In genomic region chr11:124762624-124763155, GRCh38 we compare ENCODE assay signal across 7 cellular contexts. TPM values are rescaled to one million over a fixed set of nuclear protein-coding genes. Genes with fewer than 3 reads are reported as not detected.
DNase-seq lines count a peak whose midpoint lies in the region; ATAC-seq and TF ChIP-seq lines count a peak whose summit lies in the region.
"Had no signal": no experiment of that assay in that cellular context is flagged by ENCODE, and none has a peak within 500 bp of the region (broad histone marks: within the 10 kb centered on the region; RNA-seq: fewer than 3 reads in every experiment).

No MANE protein-coding gene starts in this region.

- H3K9me3 Mint-ChIP-seq in Caco-2 (ENCODE audit: unreplicated experiment) (no peaks in the 10 kb centered on the region), WTC11 (no peaks in the 10 kb centered on the region)

- POLR2A ChIA-PET in Caco-2 (lab: Charles Lee) (interaction anchor here (1.2 kb wide), 1 partner anchor 90 kb away, joined by 3 read pairs; no protein-coding TSS in a partner anchor), WTC11 (lab: Charles Lee) (interaction anchor here (0.8 to 1.0 kb wide), 2 partner anchors 90 to 106 kb away, joined by 3 read pairs; no protein-coding TSS in a partner anchor)

- ATAC-seq in WTC11 = no peak

- CTCF ChIA-PET in Caco-2 (lab: Charles Lee) = interaction anchor here (1.0 to 3.8 kb wide), 25 partner anchors 10 to 140 kb away, joined by 3 to 50 read pairs (median 6); partner anchors contain the start of genes NRGN, SIAE, SPA17 and VSIG2
- CTCF ChIA-PET in WTC11 (lab: Charles Lee) = interaction anchor here (0.6 to 5.6 kb wide), 29 partner anchors 11 to 184 kb away, joined by 3 to 61 read pairs (median 7); partner anchors contain the start of genes MSANTD2, NRGN, ROBO3 and SIAE

- no TSS peak for BruUV-seq in Caco-2 (replicated peaks; lab: Mats Ljungman, UMichigan)

- H3K4me3 ChIP-seq in Caco-2 (ENCODE audit: low read depth, low read length) = peak overlapping the region; percentile 52
- H3K4me3 ChIP-seq in HFF-Myc (replicated peaks; ENCODE audit: low read depth, low read length) = peak overlapping the region; percentile 35
- peak overlapping the region in 2 of 3 donors; percentile 60 to 68 for H3K4me3 ChIP-seq in liver (ENCODE audit: low read depth in 1 of 3, low read length in 3 of 3)

- H3K4me1 ChIP-seq in Caco-2 (peaks cover 24% of the 10 kb centered on the region), liver (ENCODE audit: control insufficient read depth in 4 of 4, insufficient read depth in 4 of 4, low read length in 3 of 4) (peaks cover 18 to 39% (median 22%) of the 10 kb centered on the region in 4 donors)

- peak overlapping the region in 1 of 2 donors; percentile 3 for H3K9ac ChIP-seq in liver (ENCODE audit: low read depth in 1 of 2, low read length in 2 of 2)

- peak overlapping the region; percentile 72 for H3K4me3 Mint-ChIP-seq in Caco-2 (ENCODE audit: unreplicated experiment)
- H3K4me3 Mint-ChIP-seq in WTC11 = peak overlapping the region; percentile 87

- H3K36me3 ChIP-seq in Caco-2 (ENCODE audit: control insufficient read depth, insufficient read depth, low read length) (no peaks in the 10 kb centered on the region), liver (ENCODE audit: control insufficient read depth in 4 of 4, insufficient read depth in 3 of 4, low read depth in 1 of 4, low read length in 3 of 4) (peaks cover 0 to 6% (median 5%) of the 10 kb centered on the region in 4 donors)

- TF ChIP-seq CTCF in Caco-2 (IDR thresholded peaks at IDR 0.05; ENCODE audit: insufficient read depth in 1 of 2, low read depth in 1 of 2, low read length in 1 of 2, severe bottlenecking in 1 of 2, unreplicated experiment in 1 of 2) (no peak), HFF-Myc (IDR thresholded peaks at IDR 0.05; ENCODE audit: low read depth, low read length, missing control alignments) (no peak), WTC11 (IDR thresholded peaks at IDR 0.05) (no peak), liver (IDR thresholded peaks at IDR 0.05; ENCODE audit: low read depth, low read length, missing input control) (no peak)

- no peaks in the 10 kb centered on the region for H3K27me3 ChIP-seq in Caco-2 (replicated peaks; ENCODE audit: control insufficient read depth, insufficient read depth, low read length)
- H3K27me3 ChIP-seq in liver (ENCODE audit: control insufficient read depth in 4 of 4, insufficient read depth in 4 of 4, low read length in 3 of 4) = peaks cover 0 to 8% (median 5%) of the 10 kb centered on the region in 4 donors

- under 1% methylated on average over 45 of the region's 45 CpGs for WGBS in liver

- H3K9me3 ChIP-seq in Caco-2 (no peaks in the 10 kb centered on the region), liver (ENCODE audit: control insufficient read depth in 4 of 4, low read length in 3 of 4) (no peaks in the 10 kb centered on the region)

- H3K27ac ChIP-seq in liver (ENCODE audit: low read depth in 1 of 2, low read length in 2 of 2) = peak overlapping the region; percentile 17 to 39

- H3K4me1 Mint-ChIP-seq in Caco-2 (ENCODE audit: low read depth, unreplicated experiment) = peaks cover 10% of the 10 kb centered on the region
- H3K4me1 Mint-ChIP-seq in WTC11 = peaks cover 42% of the 10 kb centered on the region

- H3K36me3 Mint-ChIP-seq in Caco-2 (ENCODE audit: insufficient read depth, unreplicated experiment) = peaks cover 23% of the 10 kb centered on the region
- peaks cover 5% of the 10 kb centered on the region; the same call in 1 of the 2 replicates for H3K36me3 Mint-ChIP-seq in WTC11

- peak; percentile 66 to 76 for DNase-seq in Caco-2
- DNase-seq in HFF-Myc (ENCODE audit: extremely low read depth, low read depth) = no peak
- DNase-seq in WTC11 (ENCODE audit: low spot score) = peak; percentile 36
- no peak for DNase-seq in NCI-H446 treated with DMSO at 0.1 percent for 48 hours (lab: John Stamatoyannopoulos, UW)
- no peak for DNase-seq in anterior cingulate cortex (lab: John Stamatoyannopoulos, UW)

- intact Hi-C loops in Caco-2 (cut with micrococcal nuclease; ENCODE audit: unreplicated experiment) = loop anchor here (1.0 to 2.0 kb wide), 9 partner anchors 15 to 360 kb away; partner anchors contain the start of genes SIAE and SPA17

- H3K27ac Mint-ChIP-seq in Caco-2 (ENCODE audit: unreplicated experiment) = peak overlapping the region; percentile 17
- no peak overlapping the region for H3K27ac Mint-ChIP-seq in WTC11

- no peak for TF ChIP-seq RAD21 in liver (IDR thresholded peaks at IDR 0.05)

- no peaks in the 10 kb centered on the region for H3K27me3 Mint-ChIP-seq in Caco-2 (ENCODE audit: insufficient read depth, unreplicated experiment)
- H3K27me3 Mint-ChIP-seq in WTC11 (ENCODE audit: low read depth) = peaks cover 54% of the 10 kb centered on the region

TF ChIP-seq in WTC11, 78 proteins besides CTCF, POLR2A, EP300 and RAD21 (continues in another document):
- no peak for TF ChIP-seq ZNF416 (CRISPR knock-in tag; IDR thresholded peaks at IDR 0.05)
- TF ChIP-seq ZNF317 (CRISPR knock-in tag; IDR thresholded peaks at IDR 0.05; ENCODE audit: borderline replicate concordance, low read depth) = no peak
- peak; percentile 59; the same call in 1 of the 2 replicates for TF ChIP-seq ZNF423 (CRISPR knock-in tag; IDR thresholded peaks at IDR 0.05)
- no peak for TF ChIP-seq ZNF232 (CRISPR knock-in tag; IDR thresholded peaks at IDR 0.05)
- no peak for TF ChIP-seq FOXP1 (CRISPR knock-in tag; IDR thresholded peaks at IDR 0.05; ENCODE audit: borderline replicate concordance)
- no peak for TF ChIP-seq TCF7 (CRISPR knock-in tag; IDR thresholded peaks at IDR 0.05; ENCODE audit: low read depth)
- TF ChIP-seq IRF1 (CRISPR knock-in tag; IDR thresholded peaks at IDR 0.05) = no peak
- TF ChIP-seq EMX1 (CRISPR knock-in tag; IDR thresholded peaks at IDR 0.05) = peak; percentile 36; the same call in 1 of the 2 replicates
- no peak for TF ChIP-seq E2F5 (CRISPR knock-in tag; IDR thresholded peaks at IDR 0.05)

TF ChIP-seq in liver, 16 proteins besides CTCF, POLR2A, EP300 and RAD21 (continues in another document):
- TF ChIP-seq TAF1 (conservative IDR thresholded peaks at IDR 0.05) (no peak), SP1 (IDR thresholded peaks at IDR 0.05) (no peak), RXRA (IDR thresholded peaks at IDR 0.05) (no peak), ZBTB33 (IDR thresholded peaks at IDR 0.05) (no peak), HNF4G (IDR thresholded peaks at IDR 0.05) (no peak), YY1 (IDR thresholded peaks at IDR 0.05) (no peak), EGR1 (IDR thresholded peaks at IDR 0.05; ENCODE audit: low read depth in 2 of 2) (no peak), JUND (IDR thresholded peaks at IDR 0.05) (no peak), GABPA (IDR thresholded peaks at IDR 0.05 in 1 of 2, conservative IDR thresholded peaks at IDR 0.05 in 1 of 2) (no peak), HNF4A (conservative IDR thresholded peaks at IDR 0.05) (no peak), REST (IDR thresholded peaks at IDR 0.05) (no peak), FOXA2 (IDR thresholded peaks at IDR 0.05) (no peak)

RNA-seq across cellular contexts. Expression of gene ESAM, which starts 0.6 kb away (rescaled TPM):
- total RNA-seq in Caco-2 (2022) (5.3 and 6.1 TPM in 2 replicates), WTC11 (2021) (0.44 to 0.64 TPM (median 0.48 TPM) in 3 replicates), liver (1 to 10 TPM; 4.0 to 9.8 TPM)
- 10 to 100 TPM in 1 of 2 donors, 1 to 10 TPM in 1; 9.9 to 15.6 TPM for polyA plus RNA-seq in liver
- total RNA-seq: SK-MEL-5 had no signal

RNA-seq across cellular contexts. Expression of gene VSIG2, which starts 10.6 kb away (rescaled TPM):
- total RNA-seq in Caco-2 (2022) (0.28 TPM in 1 of 2 replicates, not detected in the other), WTC11 (2021) (0.46 to 0.79 TPM (median 0.71 TPM) in 3 replicates), liver (under 1 TPM in 1 of 2 donors, not detected in 1; 0.75 TPM)
- polyA plus RNA-seq in liver = 1 to 10 TPM in 1 of 2 donors, under 1 TPM in 1; 0.51 to 1.3 TPM
- total RNA-seq: SK-MEL-5 had no signal

RNA-seq across cellular contexts. Expression of gene NRGN, which starts 22.9 kb away (rescaled TPM):
- total RNA-seq in Caco-2 (2022) (5.7 and 7.8 TPM in 2 replicates), WTC11 (2021) (1.9 to 2.9 TPM (median 2.5 TPM) in 3 replicates), liver (1 to 10 TPM in 1 of 2 donors, not detected in 1; 1.7 TPM)
- polyA plus RNA-seq in liver = 1 to 10 TPM in 1 of 2 donors, under 1 TPM in 1; 0.51 to 1.6 TPM

RNA-seq across cellular contexts. Expression of gene MSANTD2, which starts 37.5 kb away (rescaled TPM):
- total RNA-seq in Caco-2 (2022) (28.3 and 33.2 TPM in 2 replicates), WTC11 (2021) (16.5 to 17.5 TPM (median 16.8 TPM) in 3 replicates), liver (1 to 10 TPM; 3.0 to 7.7 TPM)
- polyA plus RNA-seq in liver = 1 to 10 TPM; 1.6 to 1.7 TPM

Comparison
In these comparisons a context has a peak if more than half of its experiments do, and no peak if none do; other contexts are left out.
1. DNase-seq: peak in Caco-2 (2 of 2) and WTC11 (single experiment); none in HFF-Myc (single experiment), NCI-H446 treated with DMSO at 0.1 percent for 48 hours (single experiment) and anterior cingulate cortex (0 of 58).
2. Peak in every context shown above with its lines, with median percentiles within 50 percentile points of each other: H3K4me3 ChIP-seq.